In the genomic region with DNA sequence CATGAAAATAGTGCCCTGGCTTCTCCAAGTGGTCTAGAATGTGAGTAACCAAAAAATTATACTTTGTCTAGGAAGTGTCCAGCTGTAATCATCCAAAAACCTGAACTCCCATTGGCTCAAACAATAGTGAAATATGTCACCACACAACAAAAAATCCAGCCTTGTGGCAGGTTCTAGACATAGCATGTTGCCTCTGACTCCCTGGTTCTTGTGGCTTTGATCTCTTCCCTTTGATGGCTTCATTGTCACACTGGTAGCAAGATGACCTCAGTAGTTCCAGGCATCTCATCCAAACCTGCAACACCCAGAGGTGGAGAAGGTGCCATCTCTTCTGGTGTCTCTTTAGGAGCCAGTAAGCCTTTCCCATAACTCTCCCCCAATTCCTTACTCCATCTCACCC, we compare ENCODE assay signal across 17 cellular contexts.
"Had no signal": no experiment of that assay in that cellular context is flagged by ENCODE, and none has a peak within 500 bp of the region (broad histone marks: within the 10 kb centered on the region; RNA-seq: fewer than 3 reads in every experiment).

No MANE protein-coding gene starts in this region.

- H3K36me3 ChIP-seq: neutrophil, transverse colon, WERI-Rb-1 had no signal

- H3K27ac ChIP-seq: coronary artery, neutrophil, transverse colon, WERI-Rb-1 had no signal

- H3K9me3 ChIP-seq: neutrophil had no signal

- H3K27me3 Mint-ChIP-seq: brain; memory B cell; naive thymus-derived CD8-positive, alpha-beta T cell; stimulated activated naive B cell treated with anti-CD40 and anti-IgM and Interleukin-4, amounts not matched to agents 10 μg/mL and 1 μg/mL and 100 μg/mL, for 72 hours had no signal

- H3K4me3 Mint-ChIP-seq: brain; memory B cell; naive thymus-derived CD8-positive, alpha-beta T cell; stimulated activated naive B cell treated with anti-CD40 and anti-IgM and Interleukin-4, amounts not matched to agents 10 μg/mL and 1 μg/mL and 100 μg/mL, for 72 hours had no signal

- ATAC-seq: left ventricle myocardium superior; naive thymus-derived CD8-positive, alpha-beta T cell had no signal

- H3K4me3 ChIP-seq: coronary artery, transverse colon had no signal

- DNase-seq: activated CD4-positive, alpha-beta T cell treated with anti-CD3 and anti-CD28 coated beads for 4 hours; activated CD8-positive, alpha-beta memory T cell treated with anti-CD3 and anti-CD28 coated beads, Interleukin-2, amount 50 U/mL, for 48 hours; central memory CD4-positive, alpha-beta T cell; foreskin melanocyte; head of caudate nucleus; kidney glomerular epithelial cell; left ventricle myocardium superior; naive thymus-derived CD8-positive, alpha-beta T cell; stimulated activated CD4-positive, alpha-beta T cell treated with anti-CD3 and anti-CD28 coated beads, Interleukin-2, amount 100 ng/mL, for 48 hours; stimulated activated naive B cell treated with anti-CD40 and anti-IgM and Interleukin-4, amounts not matched to agents 10 μg/mL and 1 μg/mL and 100 μg/mL, for 72 hours; substantia nigra; transverse colon; WERI-Rb-1 had no signal

- H3K9me3 Mint-ChIP-seq: stimulated activated naive B cell treated with anti-CD40 and anti-IgM and Interleukin-4, amounts not matched to agents 10 μg/mL and 1 μg/mL and 100 μg/mL, for 72 hours had no signal

- H3K27me3 ChIP-seq: neutrophil, transverse colon had no signal

- H3K27ac Mint-ChIP-seq: brain; memory B cell; naive thymus-derived CD8-positive, alpha-beta T cell; stimulated activated naive B cell treated with anti-CD40 and anti-IgM and Interleukin-4, amounts not matched to agents 10 μg/mL and 1 μg/mL and 100 μg/mL, for 72 hours had no signal
